Comparison of ENCODE assay signal across 27 cellular contexts in genomic region chr2:193333539-193333938, GRCh38.
"Had no signal": no experiment of that assay in that cellular context is flagged by ENCODE, and none has a peak within 500 bp of the region (broad histone marks: within the 10 kb centered on the region; RNA-seq: fewer than 3 reads in every experiment).

No MANE protein-coding gene starts in this region.

- H3K27ac ChIP-seq: colonic mucosa, epithelial cell of prostate, esophagus squamous epithelium, gastrocnemius medialis, heart right ventricle, left lung, lower lobe of right lung had no signal

- H3K9me3 ChIP-seq: colonic mucosa, esophagus squamous epithelium, gastrocnemius medialis, heart right ventricle, left lung, lower lobe of right lung, mucosa of descending colon had no signal

- H3K4me3 ChIP-seq: colonic mucosa, esophagus squamous epithelium, gastrocnemius medialis, heart right ventricle, left lung, lower lobe of right lung, mucosa of descending colon had no signal

- H3K27me3 Mint-ChIP-seq: dendritic cell treated with granulocyte-macrophage colony-stimulating factor and Interleukin-4, amounts not matched to agents 40 ng/mL and 50 ng/mL, for 4 days; effector memory CD8-positive, alpha-beta T cell; naive B cell had no signal

- DNase-seq: colonic mucosa; cortex of kidney; effector CD8-positive, alpha-beta T cell; effector memory CD8-positive, alpha-beta T cell; endodermal cell; erythroblast; esophagus squamous epithelium; foreskin melanocyte; gastrocnemius medialis; glutamatergic neuron; head of caudate nucleus; heart right ventricle; hippocampal formation; left cardiac atrium; left lung; left ventricle myocardium superior; lower lobe of right lung; mesenchymal stem cell; mucosa of descending colon; naive B cell had no signal

- H3K4me1 Mint-ChIP-seq: endodermal cell, mesothelial cell of epicardium had no signal

- H3K27me3 ChIP-seq: colonic mucosa, esophagus squamous epithelium, gastrocnemius medialis, heart right ventricle, left lung had no signal

- ATAC-seq: effector memory CD8-positive, alpha-beta T cell; esophagus mucosa; gastrocnemius medialis; heart right ventricle; left cardiac atrium; left lung; left ventricle myocardium superior; lower lobe of right lung; mucosa of descending colon had no signal

- H3K4me1 ChIP-seq: colonic mucosa, esophagus squamous epithelium, gastrocnemius medialis, heart right ventricle, left lung, lower lobe of right lung had no signal

- H3K9me3 Mint-ChIP-seq: dendritic cell treated with granulocyte-macrophage colony-stimulating factor and Interleukin-4, amounts not matched to agents 40 ng/mL and 50 ng/mL, for 4 days; effector memory CD8-positive, alpha-beta T cell; endodermal cell had no signal

- H3K4me3 Mint-ChIP-seq: dendritic cell treated with granulocyte-macrophage colony-stimulating factor and Interleukin-4, amounts not matched to agents 40 ng/mL and 50 ng/mL, for 4 days; effector memory CD8-positive, alpha-beta T cell; endodermal cell; mesothelial cell of epicardium; naive B cell had no signal

- H3K27ac Mint-ChIP-seq: dendritic cell treated with granulocyte-macrophage colony-stimulating factor and Interleukin-4, amounts not matched to agents 40 ng/mL and 50 ng/mL, for 4 days; effector memory CD8-positive, alpha-beta T cell; endodermal cell; mesothelial cell of epicardium had no signal

- H3K36me3 Mint-ChIP-seq: mesothelial cell of epicardium, naive B cell had no signal

- FAIRE-seq: endometrium, islet of Langerhans, keratinocyte had no signal
